Comparison of ENCODE assay signal across 3 cellular contexts in genomic region chr1:8197493-8198282, GRCh38.
TF ChIP-seq lines count a peak whose summit lies in the region.

No MANE protein-coding gene starts in this region.

TF ChIP-seq in HEK293, 187 proteins besides CTCF, POLR2A, EP300 and RAD21 (continued from another document and continues in another):
- TF ChIP-seq ATF2 (tag by site-specific recombination; IDR thresholded peaks at IDR 0.05; ENCODE audit: low read depth) (no peak), SP2 (tag by site-specific recombination; IDR thresholded peaks at IDR 0.05) (no peak), ZNF791 (tag by site-specific recombination; IDR thresholded peaks at IDR 0.05) (no peak), PATZ1 (tag by site-specific recombination; IDR thresholded peaks at IDR 0.05) (peak; percentile 87), GFI1B (tag by site-specific recombination; IDR thresholded peaks at IDR 0.05) (no peak), ZNF529 (tag by site-specific recombination; IDR thresholded peaks at IDR 0.05; ENCODE audit: insufficient replicate concordance) (no peak), TRIM28 (IDR thresholded peaks at IDR 0.05; ENCODE audit: borderline replicate concordance, low read length) (no peak), ZNF654 (tag by site-specific recombination; IDR thresholded peaks at IDR 0.05; ENCODE audit: low read depth) (no peak), ZNF544 (tag by site-specific recombination; IDR thresholded peaks at IDR 0.05) (no peak), ZNF555 (tag by site-specific recombination; conservative IDR thresholded peaks at IDR 0.05) (no peak), ZNF133 (tag by site-specific recombination; IDR thresholded peaks at IDR 0.05) (no peak), EGR2 (tag by site-specific recombination; IDR thresholded peaks at IDR 0.05; ENCODE audit: low read depth) (peak; percentile 94), KLF7 (tag by site-specific recombination; IDR thresholded peaks at IDR 0.05; ENCODE audit: borderline replicate concordance) (no peak), ZFP69B (tag by site-specific recombination; IDR thresholded peaks at IDR 0.05) (peak; percentile 41; the same call in 1 of the 2 replicates), ZNF292 (tag by site-specific recombination; IDR thresholded peaks at IDR 0.05; ENCODE audit: borderline replicate concordance, low read depth) (no peak), ZNF76 (tag by site-specific recombination; IDR thresholded peaks at IDR 0.05; ENCODE audit: borderline replicate concordance, low read depth) (no peak)
- TF ChIP-seq, protein P1, sequence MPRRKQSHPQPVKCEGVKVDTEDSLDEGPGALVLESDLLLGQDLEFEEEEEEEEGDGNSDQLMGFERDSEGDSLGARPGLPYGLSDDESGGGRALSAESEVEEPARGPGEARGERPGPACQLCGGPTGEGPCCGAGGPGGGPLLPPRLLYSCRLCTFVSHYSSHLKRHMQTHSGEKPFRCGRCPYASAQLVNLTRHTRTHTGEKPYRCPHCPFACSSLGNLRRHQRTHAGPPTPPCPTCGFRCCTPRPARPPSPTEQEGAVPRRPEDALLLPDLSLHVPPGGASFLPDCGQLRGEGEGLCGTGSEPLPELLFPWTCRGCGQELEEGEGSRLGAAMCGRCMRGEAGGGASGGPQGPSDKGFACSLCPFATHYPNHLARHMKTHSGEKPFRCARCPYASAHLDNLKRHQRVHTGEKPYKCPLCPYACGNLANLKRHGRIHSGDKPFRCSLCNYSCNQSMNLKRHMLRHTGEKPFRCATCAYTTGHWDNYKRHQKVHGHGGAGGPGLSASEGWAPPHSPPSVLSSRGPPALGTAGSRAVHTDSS (tag by site-specific recombination; IDR thresholded peaks at IDR 0.05) = no peak

TF ChIP-seq in K562, 482 proteins besides CTCF, POLR2A, EP300 and RAD21 (continued from another document and continues in another):
- TF ChIP-seq E2F6 (IDR thresholded peaks at IDR 0.05; ENCODE audit: borderline replicate concordance in 1 of 2, extremely low read depth in 1 of 2, insufficient read depth in 1 of 2, insufficient read length in 1 of 2, low read depth in 1 of 2, low read length in 1 of 2, poor library complexity in 1 of 2, severe bottlenecking in 1 of 2) (peak; percentile 74 to 77), CHD1 (IDR thresholded peaks at IDR 0.05; ENCODE audit: low read length) (no peak), PHF8 (IDR thresholded peaks at IDR 0.05; ENCODE audit: borderline replicate concordance, low read length) (no peak), ZNF140 (CRISPR knock-in tag; IDR thresholded peaks at IDR 0.05) (no peak), HLTF (IDR thresholded peaks at IDR 0.05) (peak; percentile 97), DNMT1 (IDR thresholded peaks at IDR 0.05) (no peak), FOXM1 (IDR thresholded peaks at IDR 0.05; ENCODE audit: low read depth) (peak; percentile 85), FOXM1 (CRISPR knock-in tag; IDR thresholded peaks at IDR 0.05; ENCODE audit: low read depth) (no peak), RBM39 (optimal IDR thresholded peaks at IDR 0.05; ENCODE audit: low read depth, low read length) (no peak), FOXK1 (CRISPR knock-in tag; IDR thresholded peaks at IDR 0.05; ENCODE audit: borderline replicate concordance) (no peak), TFAM (CRISPR knock-in tag; conservative IDR thresholded peaks at IDR 0.05) (no peak), ILK (tag; IDR thresholded peaks at IDR 0.05; ENCODE audit: borderline replicate concordance, low read depth) (no peak), NFXL1 (CRISPR knock-in tag; IDR thresholded peaks at IDR 0.05) (no peak), ZNF589 (CRISPR knock-in tag; IDR thresholded peaks at IDR 0.05; ENCODE audit: low read depth) (peak; percentile 91), ZNF76 (CRISPR knock-in tag; IDR thresholded peaks at IDR 0.05; ENCODE audit: borderline replicate concordance) (no peak), PHF20 (IDR thresholded peaks at IDR 0.05; ENCODE audit: partially characterized antibody) (no peak), TCF7L2 (IDR thresholded peaks at IDR 0.05; ENCODE audit: low read depth, low read length) (no peak; the same call in 1 of the 2 replicates), SIRT6 (IDR thresholded peaks at IDR 0.05; ENCODE audit: low read depth, low read length) (no peak)
- TF ChIP-seq, protein P2, sequence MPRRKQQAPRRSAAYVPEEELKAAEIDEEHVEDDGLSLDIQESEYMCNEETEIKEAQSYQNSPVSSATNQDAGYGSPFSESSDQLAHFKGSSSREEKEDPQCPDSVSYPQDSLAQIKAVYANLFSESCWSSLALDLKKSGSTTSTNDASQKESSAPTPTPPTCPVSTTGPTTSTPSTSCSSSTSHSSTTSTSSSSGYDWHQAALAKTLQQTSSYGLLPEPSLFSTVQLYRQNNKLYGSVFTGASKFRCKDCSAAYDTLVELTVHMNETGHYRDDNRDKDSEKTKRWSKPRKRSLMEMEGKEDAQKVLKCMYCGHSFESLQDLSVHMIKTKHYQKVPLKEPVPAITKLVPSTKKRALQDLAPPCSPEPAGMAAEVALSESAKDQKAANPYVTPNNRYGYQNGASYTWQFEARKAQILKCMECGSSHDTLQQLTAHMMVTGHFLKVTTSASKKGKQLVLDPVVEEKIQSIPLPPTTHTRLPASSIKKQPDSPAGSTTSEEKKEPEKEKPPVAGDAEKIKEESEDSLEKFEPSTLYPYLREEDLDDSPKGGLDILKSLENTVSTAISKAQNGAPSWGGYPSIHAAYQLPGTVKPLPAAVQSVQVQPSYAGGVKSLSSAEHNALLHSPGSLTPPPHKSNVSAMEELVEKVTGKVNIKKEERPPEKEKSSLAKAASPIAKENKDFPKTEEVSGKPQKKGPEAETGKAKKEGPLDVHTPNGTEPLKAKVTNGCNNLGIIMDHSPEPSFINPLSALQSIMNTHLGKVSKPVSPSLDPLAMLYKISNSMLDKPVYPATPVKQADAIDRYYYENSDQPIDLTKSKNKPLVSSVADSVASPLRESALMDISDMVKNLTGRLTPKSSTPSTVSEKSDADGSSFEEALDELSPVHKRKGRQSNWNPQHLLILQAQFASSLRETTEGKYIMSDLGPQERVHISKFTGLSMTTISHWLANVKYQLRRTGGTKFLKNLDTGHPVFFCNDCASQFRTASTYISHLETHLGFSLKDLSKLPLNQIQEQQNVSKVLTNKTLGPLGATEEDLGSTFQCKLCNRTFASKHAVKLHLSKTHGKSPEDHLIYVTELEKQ (CRISPR knock-in tag; IDR thresholded peaks at IDR 0.05) = no peak
- TF ChIP-seq, protein P3, sequence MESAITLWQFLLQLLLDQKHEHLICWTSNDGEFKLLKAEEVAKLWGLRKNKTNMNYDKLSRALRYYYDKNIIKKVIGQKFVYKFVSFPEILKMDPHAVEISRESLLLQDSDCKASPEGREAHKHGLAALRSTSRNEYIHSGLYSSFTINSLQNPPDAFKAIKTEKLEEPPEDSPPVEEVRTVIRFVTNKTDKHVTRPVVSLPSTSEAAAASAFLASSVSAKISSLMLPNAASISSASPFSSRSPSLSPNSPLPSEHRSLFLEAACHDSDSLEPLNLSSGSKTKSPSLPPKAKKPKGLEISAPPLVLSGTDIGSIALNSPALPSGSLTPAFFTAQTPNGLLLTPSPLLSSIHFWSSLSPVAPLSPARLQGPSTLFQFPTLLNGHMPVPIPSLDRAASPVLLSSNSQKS (CRISPR knock-in tag; IDR thresholded peaks at IDR 0.05) = no peak

TF ChIP-seq in HepG2, 621 proteins besides CTCF, POLR2A, EP300 and RAD21 (continued from another document and continues in another):
- TF ChIP-seq ZNF407 (CRISPR knock-in tag; IDR thresholded peaks at IDR 0.05; ENCODE audit: not compliant biosample characterization) (no peak), KDM6A (CRISPR knock-in tag; IDR thresholded peaks at IDR 0.05; ENCODE audit: low read depth) (no peak), TEAD2 (CRISPR knock-in tag; IDR thresholded peaks at IDR 0.05) (no peak), ZFP36 (IDR thresholded peaks at IDR 0.05; ENCODE audit: borderline replicate concordance, low read depth, low read length, partially characterized antibody) (no peak), RNF2 (conservative IDR thresholded peaks at IDR 0.05; ENCODE audit: low read depth) (no peak), PBX2 (CRISPR knock-in tag; IDR thresholded peaks at IDR 0.05) (no peak), MED13 (CRISPR knock-in tag; IDR thresholded peaks at IDR 0.05) (peak; percentile 93), REXO4 (CRISPR knock-in tag; IDR thresholded peaks at IDR 0.05; ENCODE audit: borderline replicate concordance) (no peak), ZFP90 (CRISPR knock-in tag; IDR thresholded peaks at IDR 0.05; ENCODE audit: borderline replicate concordance) (no peak)
